In genomic region chr6:107061125-107062020, GRCh38 we compare ENCODE assay signal across 9 cellular contexts. TPM values are rescaled to one million over a fixed set of nuclear protein-coding genes. Genes with fewer than 3 reads are reported as not detected.
DNase-seq lines count a peak whose midpoint lies in the region; ATAC-seq and TF ChIP-seq lines count a peak whose summit lies in the region.
"Had no signal": no experiment of that assay in that cellular context is flagged by ENCODE, and none has a peak within 500 bp of the region (broad histone marks: within the 10 kb centered on the region; RNA-seq: fewer than 3 reads in every experiment).

No MANE protein-coding gene starts in this region.

- no peaks in the 10 kb centered on the region for H3K9me3 ChIP-seq in trophoblast cell (ENCODE audit: insufficient read depth, low read depth, low read length)
- H3K9me3 ChIP-seq in stomach = no peaks in the 10 kb centered on the region

- peak overlapping the region; percentile 88 for H3K27ac Mint-ChIP-seq in activated CD4-positive, alpha-beta T cell treated with anti-CD3 and anti-CD28 coated beads, Interleukin-2, amount 10 ng/mL, durations not matched to agents 7 days and 5 days
- peak overlapping the region; percentile 46 for H3K27ac Mint-ChIP-seq in activated CD8-positive, alpha-beta T cell treated with anti-CD3 and anti-CD28 coated beads for 36 hours

- H3K4me1 ChIP-seq in trophoblast cell (ENCODE audit: control insufficient read depth in 1 of 2, insufficient read depth in 2 of 2, low read length in 2 of 2) = peaks cover 0 to 2% of the 10 kb centered on the region in 2 experiments
- peaks cover 10 to 29% (median 11%) of the 10 kb centered on the region in 4 donors for H3K4me1 ChIP-seq in stomach

- H3K36me3 Mint-ChIP-seq in activated CD4-positive, alpha-beta T cell treated with anti-CD3 and anti-CD28 coated beads, Interleukin-2, amount 10 ng/mL, durations not matched to agents 7 days and 5 days (ENCODE audit: low read depth) = peaks cover 4% of the 10 kb centered on the region
- H3K36me3 Mint-ChIP-seq in activated CD8-positive, alpha-beta T cell treated with anti-CD3 and anti-CD28 coated beads for 36 hours (ENCODE audit: low read depth) = peaks cover 3% of the 10 kb centered on the region

- peaks cover 53% of the 10 kb centered on the region for H3K4me1 Mint-ChIP-seq in activated CD4-positive, alpha-beta T cell treated with anti-CD3 and anti-CD28 coated beads, Interleukin-2, amount 10 ng/mL, durations not matched to agents 7 days and 5 days
- peaks cover 35% of the 10 kb centered on the region for H3K4me1 Mint-ChIP-seq in activated CD8-positive, alpha-beta T cell treated with anti-CD3 and anti-CD28 coated beads for 36 hours (ENCODE audit: low read depth)

- H3K14ac ChIP-seq in trophoblast cell (ENCODE audit: low read length) = no peak overlapping the region

- H3K27me3 ChIP-seq in trophoblast cell (ENCODE audit: insufficient read depth, low read length) = no peaks in the 10 kb centered on the region
- H3K27me3 ChIP-seq in stomach = no peaks in the 10 kb centered on the region

- H3K4ac ChIP-seq in trophoblast cell (ENCODE audit: low read depth, low read length) = no peak overlapping the region

- no peaks in the 10 kb centered on the region for H3K27me3 Mint-ChIP-seq in activated CD4-positive, alpha-beta T cell treated with anti-CD3 and anti-CD28 coated beads, Interleukin-2, amount 10 ng/mL, durations not matched to agents 7 days and 5 days
- H3K27me3 Mint-ChIP-seq in activated CD8-positive, alpha-beta T cell treated with anti-CD3 and anti-CD28 coated beads for 36 hours = no peaks in the 10 kb centered on the region

- no peak overlapping the region for H4K91ac ChIP-seq in trophoblast cell (ENCODE audit: low read depth, low read length)

- peak; percentile 16 for DNase-seq in activated CD4-positive, alpha-beta T cell treated with anti-CD3 and anti-CD28 coated beads, Interleukin-2, amount 10 ng/mL, durations not matched to agents 7 days and 5 days
- no peak for DNase-seq in activated CD4-positive, alpha-beta T cell treated with anti-CD3 and anti-CD28 coated beads for 4 hours
- DNase-seq in activated CD8-positive, alpha-beta T cell treated with anti-CD3 and anti-CD28 coated beads for 36 hours = peak; percentile 38
- DNase-seq in trophoblast cell (peak; percentile 59 to 61), caudate nucleus (lab: John Stamatoyannopoulos, UW) (no peak), NCI-H128 (lab: John Stamatoyannopoulos, UW; ENCODE audit: unreplicated experiment) (no peak), stomach (no peak)
- DNase-seq: activated gamma-delta T cell treated with Interleukin-2 at 50 U/mL for 16 hours had no signal

- no peak overlapping the region for H2BK120ac ChIP-seq in trophoblast cell (ENCODE audit: insufficient read depth, low read length, poor library complexity)

- H3K4me3 ChIP-seq in trophoblast cell (ENCODE audit: low read depth, low read length) (no peak overlapping the region), stomach (no peak overlapping the region)

- no CpG with 5 or more reads among the region's 14 CpGs for WGBS in trophoblast cell (ENCODE audit: extremely low coverage, insufficient coverage, insufficient read length)
- 47 to 56% (median 52%) methylated on average over 14 of the region's 14 CpGs for WGBS in stomach, 5 donors

- H3K23ac ChIP-seq in trophoblast cell (ENCODE audit: low read length) = no peak overlapping the region

- no peaks in the 10 kb centered on the region for H3K79me1 ChIP-seq in trophoblast cell (ENCODE audit: low read length)

- H3K18ac ChIP-seq in trophoblast cell (ENCODE audit: low read length) = no peak overlapping the region

- TF ChIP-seq CTCF in activated CD8-positive, alpha-beta T cell treated with anti-CD3 and anti-CD28 coated beads for 36 hours (IDR thresholded peaks at IDR 0.05) = no peak
- no peak for TF ChIP-seq CTCF in stomach (IDR thresholded peaks at IDR 0.05)

- peak; percentile 70 for ATAC-seq in HG02852 (IDR thresholded peaks at IDR 0.05; ENCODE audit: unreplicated experiment)
- peak; percentile 48 for ATAC-seq in activated CD8-positive, alpha-beta T cell treated with anti-CD3 and anti-CD28 coated beads for 36 hours

- no peak overlapping the region for H4K12ac ChIP-seq in trophoblast cell (ENCODE audit: low read depth, low read length)

- TF ChIP-seq EP300 in stomach (IDR thresholded peaks at IDR 0.05) = no peak

- POLR2A ChIA-PET in activated CD4-positive, alpha-beta T cell treated with anti-CD3 and anti-CD28 coated beads, Interleukin-2, amount 10 ng/mL, durations not matched to agents 7 days and 5 days (lab: Charles Lee) = interaction anchor here (0.6 kb wide), 2 partner anchors 21 to 54 kb away, joined by 3 read pairs; no protein-coding TSS in a partner anchor
- POLR2A ChIA-PET in activated CD8-positive, alpha-beta T cell treated with anti-CD3 and anti-CD28 coated beads for 36 hours (lab: Charles Lee) = no interaction called here

- TF ChIP-seq POLR2A in stomach (IDR thresholded peaks at IDR 0.05) = no peak

- CTCF ChIA-PET in activated CD4-positive, alpha-beta T cell treated with anti-CD3 and anti-CD28 coated beads, Interleukin-2, amount 10 ng/mL, durations not matched to agents 7 days and 5 days (lab: Charles Lee) = interaction anchor here (0.6 to 2.0 kb wide), 11 partner anchors 9 to 1122 kb away, joined by 3 to 7 read pairs (median 3); partner anchors contain the start of gene MTRES1
- CTCF ChIA-PET in activated CD8-positive, alpha-beta T cell treated with anti-CD3 and anti-CD28 coated beads for 36 hours (lab: Charles Lee) = interaction anchor here (0.7 to 1.0 kb wide), 2 partner anchors 53 to 64 kb away, joined by 3 to 4 read pairs; no protein-coding TSS in a partner anchor

- no peak overlapping the region for H3K9ac ChIP-seq in trophoblast cell (ENCODE audit: low read length)

- no peak overlapping the region for H2AFZ ChIP-seq in trophoblast cell (ENCODE audit: insufficient read depth, low read length, poor library complexity)

- no peak overlapping the region for H3K4me2 ChIP-seq in trophoblast cell (ENCODE audit: low read length)

- H3K9me3 Mint-ChIP-seq in activated CD4-positive, alpha-beta T cell treated with anti-CD3 and anti-CD28 coated beads, Interleukin-2, amount 10 ng/mL, durations not matched to agents 7 days and 5 days = no peaks in the 10 kb centered on the region
- no peaks in the 10 kb centered on the region for H3K9me3 Mint-ChIP-seq in activated CD8-positive, alpha-beta T cell treated with anti-CD3 and anti-CD28 coated beads for 36 hours

- H2AK5ac ChIP-seq in trophoblast cell (ENCODE audit: low read length) = no peak overlapping the region

- H2BK12ac ChIP-seq in trophoblast cell (ENCODE audit: low read length) = no peak overlapping the region

- no peak overlapping the region for H4K8ac ChIP-seq in trophoblast cell (ENCODE audit: low read depth, low read length)

- intact Hi-C loops in activated CD8-positive, alpha-beta T cell treated with anti-CD3 and anti-CD28 coated beads for 36 hours (cut with micrococcal nuclease) = no loop called here
- intact Hi-C loops in stomach (cut with DNase I; ENCODE audit: low total_unique reads) = no loop called here

- H3K36me3 ChIP-seq in trophoblast cell (ENCODE audit: control insufficient read depth in 1 of 2, insufficient read depth in 2 of 2, low read length in 2 of 2) (no peaks in the 10 kb centered on the region), stomach (no peaks in the 10 kb centered on the region)

- H2BK5ac ChIP-seq in trophoblast cell (ENCODE audit: low read depth, low read length, poor library complexity) = no peak overlapping the region

- no peaks in the 10 kb centered on the region for H3K79me2 ChIP-seq in trophoblast cell (ENCODE audit: control insufficient read depth, insufficient read depth, low read length, poor library complexity)

- H3K27ac ChIP-seq in trophoblast cell (ENCODE audit: low read depth, low read length) = no peak overlapping the region
- H3K27ac ChIP-seq in caudate nucleus (ENCODE audit: low read depth, low read length) = no peak overlapping the region
- no peak overlapping the region for H3K27ac ChIP-seq in stomach

- H3K4me3 Mint-ChIP-seq in activated CD4-positive, alpha-beta T cell treated with anti-CD3 and anti-CD28 coated beads, Interleukin-2, amount 10 ng/mL, durations not matched to agents 7 days and 5 days = peak overlapping the region; percentile 49
- peak overlapping the region; percentile 40 for H3K4me3 Mint-ChIP-seq in activated CD8-positive, alpha-beta T cell treated with anti-CD3 and anti-CD28 coated beads for 36 hours

RNA-seq across cellular contexts. Expression of gene MTRES1, which starts 33.4 kb away (rescaled TPM):
- 10 to 100 TPM; 16.6 to 17.8 TPM for total RNA-seq in activated CD4-positive, alpha-beta T cell treated with anti-CD3 and anti-CD28 coated beads, Interleukin-2, amount 10 ng/mL, durations not matched to agents 7 days and 5 days
- 10 to 100 TPM; 17.2 to 18.0 TPM for total RNA-seq in activated CD8-positive, alpha-beta T cell treated with anti-CD3 and anti-CD28 coated beads for 36 hours
- polyA plus RNA-seq in trophoblast cell (2013) = 15.8 and 16.4 TPM in 2 replicates
- 10 to 100 TPM in 4 of 5 donors, 1 to 10 TPM in 1; 6.4 to 85.2 (median 22.0) TPM for total RNA-seq in stomach
- 10 to 100 TPM; 18.2 to 33.7 (median 29.4) TPM for polyA plus RNA-seq in stomach

RNA-seq across cellular contexts. Expression of gene BEND3, which starts 53.9 kb away (rescaled TPM):
- total RNA-seq in activated CD4-positive, alpha-beta T cell treated with anti-CD3 and anti-CD28 coated beads, Interleukin-2, amount 10 ng/mL, durations not matched to agents 7 days and 5 days = 1 to 10 TPM; 2.7 to 2.9 TPM
- total RNA-seq in activated CD8-positive, alpha-beta T cell treated with anti-CD3 and anti-CD28 coated beads for 36 hours = 1 to 10 TPM; 5.8 to 6.3 TPM
- polyA plus RNA-seq in trophoblast cell (2013) = 6.7 and 6.8 TPM in 2 replicates
- total RNA-seq in stomach = 10 to 100 TPM in 1 of 5 donors, 1 to 10 TPM in 3, under 1 TPM in 1; 0.58 to 10.4 (median 8.0) TPM
- 1 to 10 TPM in 1 of 3 donors, under 1 TPM in 2; 0.92 to 1.1 (median 0.95) TPM for polyA plus RNA-seq in stomach

Comparison
In these comparisons a context has a peak if more than half of its experiments do, and no peak if none do; other contexts are left out.
1. DNase-seq: peak in activated CD4-positive, alpha-beta T cell treated with anti-CD3 and anti-CD28 coated beads, Interleukin-2, amount 10 ng/mL, durations not matched to agents 7 days and 5 days (single experiment), activated CD8-positive, alpha-beta T cell treated with anti-CD3 and anti-CD28 coated beads for 36 hours (single experiment) and trophoblast cell (2 of 2); none in activated CD4-positive, alpha-beta T cell treated with anti-CD3 and anti-CD28 coated beads for 4 hours (0 of 2), caudate nucleus (0 of 61), NCI-H128 (single experiment) and stomach (single experiment).